In the genomic region with DNA sequence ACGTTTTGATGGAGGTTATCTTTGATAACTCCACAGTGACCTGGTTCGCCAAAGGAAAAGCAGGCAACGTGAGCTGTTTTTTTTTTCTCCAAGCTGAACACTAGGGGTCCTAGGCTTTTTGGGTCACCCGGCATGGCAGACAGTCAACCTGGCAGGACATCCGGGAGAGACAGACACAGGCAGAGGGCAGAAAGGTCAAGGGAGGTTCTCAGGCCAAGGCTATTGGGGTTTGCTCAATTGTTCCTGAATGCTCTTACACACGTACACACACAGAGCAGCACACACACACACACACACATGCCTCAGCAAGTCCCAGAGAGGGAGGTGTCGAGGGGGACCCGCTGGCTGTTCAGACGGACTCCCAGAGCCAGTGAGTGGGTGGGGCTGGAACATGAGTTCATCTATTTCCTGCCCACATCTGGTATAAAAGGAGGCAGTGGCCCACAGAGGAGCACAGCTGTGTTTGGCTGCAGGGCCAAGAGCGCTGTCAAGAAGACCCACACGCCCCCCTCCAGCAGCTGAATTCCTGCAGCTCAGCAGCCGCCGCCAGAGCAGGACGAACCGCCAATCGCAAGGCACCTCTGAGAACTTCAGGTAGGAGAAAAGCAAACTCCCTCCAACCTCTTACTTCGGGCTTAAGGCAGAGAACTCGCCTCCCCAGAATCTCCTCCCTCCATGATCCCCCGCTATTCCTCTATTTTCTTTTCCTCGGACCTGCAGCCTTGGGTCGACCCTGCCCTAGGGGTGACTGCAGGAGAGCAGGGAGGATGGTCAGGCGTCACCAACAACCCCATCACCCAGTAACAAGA, we compare ENCODE assay signal across 1 cellular context.
TF ChIP-seq lines count a peak whose summit lies in the region.

A gene (plus strand): TSS at position 454 of the 809 bp plus-strand sequence. CDS start 1,290 bp downstream, outside the sequence.

TF ChIP-seq in H1, 55 proteins besides CTCF, POLR2A, EP300 and RAD21 (continued from another document):
- TF ChIP-seq SIN3A (conservative IDR thresholded peaks at IDR 0.05 in 1 of 2, IDR thresholded peaks at IDR 0.05 in 1 of 2; ENCODE audit: low read depth in 1 of 2, low read length in 2 of 2): peak in 1 of 2 experiments; percentile 74; a peak in 1 of 4 replicates
- TF ChIP-seq CTBP2 (IDR thresholded peaks at IDR 0.05; ENCODE audit: borderline replicate concordance, insufficient read depth, insufficient read length, low read length): peak; percentile 55
- peak; percentile 27 for TF ChIP-seq ASH2L (IDR thresholded peaks at IDR 0.05; ENCODE audit: low read length)
- 0 out of 2 replicates have a peak, but pooled peaks have one; percentile 8 for TF ChIP-seq YY1 (IDR thresholded peaks at IDR 0.05; ENCODE audit: low read depth, low read length)
- TF ChIP-seq TEAD4 (IDR thresholded peaks at IDR 0.05; ENCODE audit: low read depth, low read length): 0 out of 2 replicates have a peak, but pooled peaks have one; percentile 31
- no peak for TF ChIP-seq JUN (IDR thresholded peaks at IDR 0.05; ENCODE audit: low read depth, low read length)
- TF ChIP-seq CBX8 (IDR thresholded peaks at IDR 0.05; ENCODE audit: borderline replicate concordance, low read depth, low read length): no peak
- TF ChIP-seq SAP30 (IDR thresholded peaks at IDR 0.05; ENCODE audit: insufficient read depth, insufficient replicate concordance, low read length): peak; percentile 75
